Comparison of ENCODE assay signal across 3 cellular contexts in genomic region chr18:43017622-43018021, GRCh38.
A peak's percentile ranks its signal among the peaks of the same experiment; 100 is the strongest.
TF ChIP-seq lines count a peak whose summit lies in the region.

No MANE protein-coding gene starts in this region.

TF ChIP-seq in GM23338, 12 proteins besides CTCF, POLR2A, EP300 and RAD21:
- no peak for TF ChIP-seq NANOG (IDR thresholded peaks at IDR 0.05; ENCODE audit: borderline replicate concordance)
- no peak for TF ChIP-seq REST (IDR thresholded peaks at IDR 0.05; ENCODE audit: unreplicated experiment)

TF ChIP-seq in SK-N-SH, 30 proteins besides CTCF, POLR2A, EP300 and RAD21:
- TF ChIP-seq REST (IDR thresholded peaks at IDR 0.05; ENCODE audit: low read depth, low read length) (no peak), CHD2 (IDR thresholded peaks at IDR 0.05; ENCODE audit: low read length, partially characterized antibody) (peak; percentile 25), GATA2 (CRISPR knock-in tag; IDR thresholded peaks at IDR 0.05) (0 out of 2 replicates have a peak, but pooled peaks have one; percentile 43)

TF ChIP-seq in H1, 55 proteins besides CTCF, POLR2A, EP300 and RAD21:
- TF ChIP-seq MAFK (IDR thresholded peaks at IDR 0.05; ENCODE audit: low read depth, low read length) (no peak), GTF2F1 (IDR thresholded peaks at IDR 0.05; ENCODE audit: borderline replicate concordance, low read depth, low read length) (no peak), ATF3 (IDR thresholded peaks at IDR 0.05; ENCODE audit: insufficient read depth, low read depth, low read length) (no peak), HDAC2 (IDR thresholded peaks at IDR 0.05; ENCODE audit: borderline replicate concordance in 1 of 2, low read depth in 2 of 2, low read length in 2 of 2) (no peak), CHD1 (IDR thresholded peaks at IDR 0.05; ENCODE audit: low read depth, low read length) (no peak), RNF2 (IDR thresholded peaks at IDR 0.05; ENCODE audit: borderline replicate concordance, low read depth, low read length, missing control alignments, poor library complexity, severe bottlenecking) (no peak), BRCA1 (IDR thresholded peaks at IDR 0.05; ENCODE audit: low read depth, low read length) (no peak), ATF2 (IDR thresholded peaks at IDR 0.05; ENCODE audit: low read length) (no peak), TAF7 (optimal IDR thresholded peaks at IDR 0.05; ENCODE audit: borderline replicate concordance, low read depth, low read length) (no peak), MAX (IDR thresholded peaks at IDR 0.05) (no peak), NANOG (IDR thresholded peaks at IDR 0.05; ENCODE audit: insufficient read depth, low read depth, low read length, poor library complexity, severe bottlenecking) (no peak), SAP30 (IDR thresholded peaks at IDR 0.05; ENCODE audit: insufficient read depth, insufficient replicate concordance, low read length) (no peak), ASH2L (IDR thresholded peaks at IDR 0.05; ENCODE audit: low read length) (no peak), HDAC6 (IDR thresholded peaks at IDR 0.05; ENCODE audit: low read depth, low read length) (no peak), USF2 (IDR thresholded peaks at IDR 0.05; ENCODE audit: low read length) (no peak), SUZ12 (IDR thresholded peaks at IDR 0.05; ENCODE audit: low read length) (no peak), BACH1 (IDR thresholded peaks at IDR 0.05; ENCODE audit: low read length) (no peak), BCL11A (IDR thresholded peaks at IDR 0.05; ENCODE audit: low read depth in 2 of 2, low read length in 2 of 2) (no peak), JUN (IDR thresholded peaks at IDR 0.05; ENCODE audit: low read depth, low read length) (no peak)
TF ChIP-seq in H1: peak in this region for 0.
